In the genomic region with DNA sequence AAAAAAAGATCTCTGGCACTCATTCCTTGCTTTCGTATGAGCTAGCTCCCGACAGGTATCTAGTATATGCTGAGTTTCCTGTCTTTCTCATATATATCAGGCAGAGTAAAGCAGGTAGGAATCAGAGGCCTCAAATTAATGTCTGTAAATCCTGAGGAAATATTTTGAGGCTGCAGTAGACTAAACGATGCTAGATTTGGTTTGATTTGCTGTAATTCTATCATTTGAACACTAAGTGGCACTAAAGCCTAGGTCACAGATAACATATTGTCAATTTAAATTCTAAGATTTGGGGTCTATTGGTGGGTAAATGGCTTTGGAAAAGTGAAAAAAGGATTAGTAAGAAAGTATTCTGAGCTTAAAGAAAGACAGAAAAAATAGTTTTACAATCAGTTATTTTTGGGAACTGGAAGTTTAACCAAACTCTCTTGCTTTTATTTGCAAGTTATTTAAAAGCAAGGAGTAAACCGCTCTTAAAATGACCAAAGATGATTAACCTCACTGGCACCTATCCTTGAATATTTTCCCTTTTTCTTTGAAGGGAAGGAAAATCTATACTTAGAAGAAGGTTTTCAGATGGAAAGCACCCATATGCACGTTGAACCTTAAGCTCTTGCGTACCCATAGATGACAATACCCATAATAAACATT, we compare ENCODE assay signal across 8 cellular contexts. TPM values are rescaled to one million over a fixed set of nuclear protein-coding genes. Genes with fewer than 3 reads are reported as not detected.
DNase-seq lines count a peak whose midpoint lies in the region; ATAC-seq, FAIRE-seq and TF ChIP-seq lines count a peak whose summit lies in the region.

No MANE protein-coding gene starts in this region.

- H3K4me3 ChIP-seq in Loucy (ENCODE audit: low read length, poor library complexity, severe bottlenecking) (no peak overlapping the region), thyroid gland (replicated peaks in 1 of 3) (no peak overlapping the region)

- H3K27me3 Mint-ChIP-seq in activated T-helper 2 cell treated with anti-CD3 and anti-CD28 coated beads, Interferon-gamma antibody, Interleukin-2, Interleukin-4, amounts not matched to agents 10 μg/mL and 5 μg/mL and 100 μg/mL, durations not matched to agents 14 hours and 24 hours and 36 hours (ENCODE audit: low read depth): peaks cover 23% of the 10 kb centered on the region

- no peaks in the 10 kb centered on the region for H3F3A ChIP-seq in Loucy (ENCODE audit: low read depth)

- no peak overlapping the region for H3K4me2 ChIP-seq in Loucy (ENCODE audit: low read depth, low read length, poor library complexity, severe bottlenecking)

- no peak overlapping the region for H3K4me3 Mint-ChIP-seq in activated T-helper 2 cell treated with anti-CD3 and anti-CD28 coated beads, Interferon-gamma antibody, Interleukin-2, Interleukin-4, amounts not matched to agents 10 μg/mL and 5 μg/mL and 100 μg/mL, durations not matched to agents 14 hours and 24 hours and 36 hours (ENCODE audit: low read depth)

- ATAC-seq in GM19043 (IDR thresholded peaks at IDR 0.05; ENCODE audit: low read depth, unreplicated experiment): peak; percentile 74

- DNase-seq in CD1c-positive myeloid dendritic cell (ENCODE audit: extremely low spot score): peak; percentile 32
- DNase-seq in thyroid gland: no peak
- DNase-seq in activated CD4-positive, alpha-beta T cell treated with anti-CD3 and anti-CD28 coated beads for 48 hours: no peak
- no peak for DNase-seq in activated T-helper 2 cell treated with anti-CD3 and anti-CD28 coated beads, Interferon-gamma antibody, Interleukin-2, Interleukin-4, amounts not matched to agents 10 μg/mL and 5 μg/mL and 100 μg/mL, durations not matched to agents 14 hours and 24 hours and 36 hours (ENCODE audit: low spot score)

- H3K9ac ChIP-seq in Loucy (ENCODE audit: low read depth, low read length, poor library complexity, severe bottlenecking): no peak overlapping the region

- H3K4me1 ChIP-seq in Loucy (ENCODE audit: insufficient read depth, low read length, poor library complexity, severe bottlenecking) (no peaks in the 10 kb centered on the region), thyroid gland (no peaks in the 10 kb centered on the region)

- WGBS in thyroid gland, 2 donors: 41% methylated on average over 6 of the region's 6 CpGs

- H3K36me3 ChIP-seq in Loucy (ENCODE audit: insufficient read depth, low read length) (no peaks in the 10 kb centered on the region), thyroid gland (no peaks in the 10 kb centered on the region)

- no peaks in the 10 kb centered on the region for H3K36me3 Mint-ChIP-seq in activated T-helper 2 cell treated with anti-CD3 and anti-CD28 coated beads, Interferon-gamma antibody, Interleukin-2, Interleukin-4, amounts not matched to agents 10 μg/mL and 5 μg/mL and 100 μg/mL, durations not matched to agents 14 hours and 24 hours and 36 hours (ENCODE audit: low read depth)

- no peaks in the 10 kb centered on the region for H3K4me1 Mint-ChIP-seq in activated T-helper 2 cell treated with anti-CD3 and anti-CD28 coated beads, Interferon-gamma antibody, Interleukin-2, Interleukin-4, amounts not matched to agents 10 μg/mL and 5 μg/mL and 100 μg/mL, durations not matched to agents 14 hours and 24 hours and 36 hours (ENCODE audit: low read depth)

- H3K9me3 Mint-ChIP-seq in activated T-helper 2 cell treated with anti-CD3 and anti-CD28 coated beads, Interferon-gamma antibody, Interleukin-2, Interleukin-4, amounts not matched to agents 10 μg/mL and 5 μg/mL and 100 μg/mL, durations not matched to agents 14 hours and 24 hours and 36 hours: no peaks in the 10 kb centered on the region

- no peaks in the 10 kb centered on the region for H3K79me2 ChIP-seq in Loucy (ENCODE audit: insufficient read depth, low read length)

- intact Hi-C loops in thyroid gland (cut with DNase I): no loop called here
- intact Hi-C loops in activated T-helper 2 cell treated with anti-CD3 and anti-CD28 coated beads, Interferon-gamma antibody, Interleukin-2, Interleukin-4, amounts not matched to agents 10 μg/mL and 5 μg/mL and 100 μg/mL, durations not matched to agents 14 hours and 24 hours and 36 hours (cut with micrococcal nuclease): loop anchor here (1.0 to 2.0 kb wide), 3 partner anchors 360 to 712 kb away; no protein-coding TSS in a partner anchor

- H2AFZ ChIP-seq in Loucy (ENCODE audit: low read length): no peak overlapping the region

- H3K27me3 ChIP-seq in Loucy (ENCODE audit: insufficient read depth, low read length, poor library complexity, severe bottlenecking): no peaks in the 10 kb centered on the region
- no peaks in the 10 kb centered on the region for H3K27me3 ChIP-seq in thyroid gland

- H3K9me2 ChIP-seq in Loucy (replicated peaks; ENCODE audit: low read depth, low read length): no peaks in the 10 kb centered on the region

- FAIRE-seq in islet of Langerhans (lab: Jason Lieb, UNC): peak; percentile 97

- H3K27ac ChIP-seq in VCaP (no peak overlapping the region), thyroid gland (no peak overlapping the region)

- TF ChIP-seq POLR2A in thyroid gland (IDR thresholded peaks at IDR 0.05): no peak

- TF ChIP-seq CTCF in Loucy (conservative IDR thresholded peaks at IDR 0.05; ENCODE audit: low read length) (peak; percentile 93), VCaP (conservative IDR thresholded peaks at IDR 0.05) (peak; percentile 89), thyroid gland (IDR thresholded peaks at IDR 0.05) (peak in 3 of 6 experiments; percentile 46 to 62 (median 51))

- H3K27ac Mint-ChIP-seq in activated T-helper 2 cell treated with anti-CD3 and anti-CD28 coated beads, Interferon-gamma antibody, Interleukin-2, Interleukin-4, amounts not matched to agents 10 μg/mL and 5 μg/mL and 100 μg/mL, durations not matched to agents 14 hours and 24 hours and 36 hours: no peak overlapping the region

- no peaks in the 10 kb centered on the region for H4K20me1 ChIP-seq in Loucy (ENCODE audit: insufficient read depth, low read length, poor library complexity, severe bottlenecking)

- H3K9me3 ChIP-seq in Loucy (ENCODE audit: insufficient read depth, low read depth, low read length) (no peaks in the 10 kb centered on the region), thyroid gland (no peaks in the 10 kb centered on the region)

RNA-seq across cellular contexts. Expression of gene SLC4A10, which starts 37.6 kb away (rescaled TPM):
- total RNA-seq in thyroid gland: under 1 TPM in 2 of 4 donors, not detected in 2; 0.22 to 0.24 TPM
- 0.23 and 0.39 TPM in 2 replicates for total RNA-seq in activated T-helper 2 cell treated with anti-CD3 and anti-CD28 coated beads, Interferon-gamma antibody, Interleukin-2, Interleukin-4, amounts not matched to agents 10 μg/mL and 5 μg/mL and 100 μg/mL, durations not matched to agents 14 hours and 24 hours and 36 hours
